In genomic region chr12:120830052-120830940, GRCh38 we compare ENCODE assay signal across 1 cellular context.
TF ChIP-seq lines count a peak whose summit lies in the region.

No MANE protein-coding gene starts in this region.

TF ChIP-seq in K562, 482 proteins besides CTCF, POLR2A, EP300 and RAD21 (continued from another document and continues in another):
- no peak for TF ChIP-seq ZBTB40 (IDR thresholded peaks at IDR 0.05)
- TF ChIP-seq ZBTB40 (CRISPR knock-in tag; IDR thresholded peaks at IDR 0.05): no peak
- TF ChIP-seq ZBTB11 (CRISPR knock-in tag; IDR thresholded peaks at IDR 0.05): no peak
- no peak for TF ChIP-seq FOS (IDR thresholded peaks at IDR 0.05; ENCODE audit: extremely low read depth, insufficient read length)
- TF ChIP-seq SMAD3 (CRISPR knock-in tag; conservative IDR thresholded peaks at IDR 0.05): no peak
- TF ChIP-seq SMARCA4 (IDR thresholded peaks at IDR 0.05): no peak
- no peak for TF ChIP-seq BRF2 (IDR thresholded peaks at IDR 0.05; ENCODE audit: borderline replicate concordance, insufficient read depth, insufficient read length)
- no peak for TF ChIP-seq RBM39 (optimal IDR thresholded peaks at IDR 0.05; ENCODE audit: low read depth, low read length)
- TF ChIP-seq NR0B1 (IDR thresholded peaks at IDR 0.05; ENCODE audit: partially characterized antibody): no peak
- no peak for TF ChIP-seq STAT6 (CRISPR knock-in tag; IDR thresholded peaks at IDR 0.05)
- peak; percentile 96 for TF ChIP-seq PCBP1 (IDR thresholded peaks at IDR 0.05; ENCODE audit: low read depth, low read length, poor library complexity, severe bottlenecking)
- TF ChIP-seq ZNF449 (CRISPR knock-in tag; IDR thresholded peaks at IDR 0.05): no peak
- 0 out of 2 replicates have a peak, but pooled peaks have one; percentile 32 for TF ChIP-seq ZNF444 (CRISPR knock-in tag; IDR thresholded peaks at IDR 0.05)
- no peak for TF ChIP-seq HOMEZ (CRISPR knock-in tag; IDR thresholded peaks at IDR 0.05)
- TF ChIP-seq CEBPZ (IDR thresholded peaks at IDR 0.05; ENCODE audit: borderline replicate concordance, low read depth, low read length): no peak
- TF ChIP-seq PCBP2 (IDR thresholded peaks at IDR 0.05; ENCODE audit: low read depth, low read length, poor library complexity, severe bottlenecking): peak; percentile 95
- no peak for TF ChIP-seq ZNF586 (CRISPR knock-in tag; conservative IDR thresholded peaks at IDR 0.05)
- TF ChIP-seq ESRRA (IDR thresholded peaks at IDR 0.05; ENCODE audit: borderline replicate concordance, low read depth): no peak
